11 cellular contexts compared by ENCODE assay signal in genomic region chr3:171790898-171791694, GRCh38. TPM values are rescaled to one million over a fixed set of nuclear protein-coding genes. Genes with fewer than 3 reads are reported as not detected.
DNase-seq lines count a peak whose midpoint lies in the region; ATAC-seq and TF ChIP-seq lines count a peak whose summit lies in the region.
"Had no signal": no experiment of that assay in that cellular context is flagged by ENCODE, and none has a peak within 500 bp of the region (broad histone marks: within the 10 kb centered on the region; RNA-seq: fewer than 3 reads in every experiment).

No MANE protein-coding gene starts in this region.

- TF ChIP-seq CTCF in PC-3 (conservative IDR thresholded peaks at IDR 0.05; ENCODE audit: low read depth, low read length) (no peak), neural cell (IDR thresholded peaks at IDR 0.05; ENCODE audit: poor library complexity, severe bottlenecking) (no peak)

- H3F3A ChIP-seq in PC-3 (ENCODE audit: low read length, unreplicated experiment) (no peaks in the 10 kb centered on the region), neural cell (ENCODE audit: insufficient read depth, low read length, poor library complexity, severe bottlenecking) (no peaks in the 10 kb centered on the region)

- H3K4me1 ChIP-seq in BLaER1 (peaks cover 61% of the 10 kb centered on the region), PC-3 (ENCODE audit: insufficient read depth, low read length) (peaks cover 48% of the 10 kb centered on the region)

- H3K9ac ChIP-seq in BLaER1 (no peak overlapping the region), PC-3 (ENCODE audit: low read length) (peak overlapping the region; percentile 70), neural cell (ENCODE audit: low read length) (no peak overlapping the region)

- H3K36me3 ChIP-seq in BLaER1 (no peaks in the 10 kb centered on the region), PC-3 (ENCODE audit: low read depth, low read length) (no peaks in the 10 kb centered on the region), neural cell (ENCODE audit: insufficient read depth, low read length) (no peaks in the 10 kb centered on the region)

- TF ChIP-seq RAD21 in neural cell (conservative IDR thresholded peaks at IDR 0.05): no peak

- H3K79me2 ChIP-seq in PC-3 (ENCODE audit: low read length) (no peaks in the 10 kb centered on the region), neural cell (replicated peaks; ENCODE audit: insufficient read depth, low read length) (no peaks in the 10 kb centered on the region)

- intact Hi-C loops in PC-3 (cut with micrococcal nuclease): no loop called here

- H3K9me3 ChIP-seq in BLaER1 (peaks cover 7% of the 10 kb centered on the region), PC-3 (ENCODE audit: low read length) (no peaks in the 10 kb centered on the region), neural cell (ENCODE audit: low read length) (no peaks in the 10 kb centered on the region)

- POLR2A ChIA-PET in PC-3 (lab: Charles Lee; ENCODE audit: unreplicated experiment): interaction anchor here (0.9 to 1.0 kb wide), 2 partner anchors 19 to 20 kb away, joined by 5 to 12 read pairs; partner anchors contain the start of gene PLD1

- H3K4me2 ChIP-seq in BLaER1 (peak overlapping the region; percentile 80), PC-3 (ENCODE audit: low read length) (peak overlapping the region; percentile 16; the same call in 1 of the 2 replicates), neural cell (ENCODE audit: low read length) (no peak overlapping the region)

- CTCF ChIA-PET in PC-3 (lab: Charles Lee): no interaction called here

- DNase-seq in PC-3 (no peak), epithelial cell of prostate (ENCODE audit: low read depth, low spot score) (no peak), NOMO-1 (lab: John Stamatoyannopoulos, UW; ENCODE audit: unreplicated experiment in 2 of 2) (no peak), DMS79 (lab: John Stamatoyannopoulos, UW) (no peak), kidney tubule cell (ENCODE audit: low spot score) (no peak), DMS153 treated with DMSO at 0.1 percent for 48 hours (lab: John Stamatoyannopoulos, UW; ENCODE audit: unreplicated experiment) (no peak)
- DNase-seq: NK-92 treated with Interleukin-12 subunit alpha and Interleukin-12 subunit beta, amount 100 ng/mL, for 24 hours; retina; T-helper 2 cell had no signal

- no peaks in the 10 kb centered on the region for H3K27me3 ChIP-seq in BLaER1
- H3K27me3 ChIP-seq in PC-3 (ENCODE audit: low read length): no peaks in the 10 kb centered on the region
- H3K27me3 ChIP-seq in neural cell (ENCODE audit: insufficient read depth, low read depth, low read length): no peaks in the 10 kb centered on the region

- peak; percentile 1; the same call in 1 of the 2 replicates for ATAC-seq in PC-3

- TSS peak; percentile 39 for BruUV-seq in PC-3 (replicated peaks; lab: Mats Ljungman, UMichigan)

- no peak overlapping the region for H3K4me3 ChIP-seq in BLaER1
- no peak overlapping the region for H3K4me3 ChIP-seq in PC-3 (ENCODE audit: low read length)
- no peak overlapping the region for H3K4me3 ChIP-seq in neural cell (ENCODE audit: low read length)

- peak overlapping the region; percentile 7; the same call in 1 of the 2 replicates for H3K27ac ChIP-seq in BLaER1
- peak overlapping the region; percentile 90 for H3K27ac ChIP-seq in PC-3 (ENCODE audit: low read length)
- peak overlapping the region; percentile 77 for H3K27ac ChIP-seq in epithelial cell of prostate
- H3K27ac ChIP-seq in neural cell (ENCODE audit: low read length): peak overlapping the region; percentile 40

- H3K9me2 ChIP-seq in PC-3 (replicated peaks; ENCODE audit: low read length) (no peaks in the 10 kb centered on the region), neural cell (ENCODE audit: insufficient read depth, low read length) (no peaks in the 10 kb centered on the region)

- peak; percentile 81 for TF ChIP-seq EP300 in neural cell (conservative IDR thresholded peaks at IDR 0.05; ENCODE audit: poor library complexity, severe bottlenecking)

- H4K20me1 ChIP-seq in BLaER1 (no peaks in the 10 kb centered on the region), PC-3 (ENCODE audit: low read length) (no peaks in the 10 kb centered on the region), neural cell (ENCODE audit: insufficient read depth) (no peaks in the 10 kb centered on the region)

- H2AFZ ChIP-seq in PC-3 (ENCODE audit: low read length): no peak overlapping the region
- H2AFZ ChIP-seq in neural cell (ENCODE audit: low read depth, low read length): no peak overlapping the region

TF ChIP-seq in neural cell, 6 proteins besides CTCF, POLR2A, EP300 and RAD21:
- TF ChIP-seq MXI1 (conservative IDR thresholded peaks at IDR 0.05; ENCODE audit: poor library complexity, severe bottlenecking) (no peak), SMC3 (conservative IDR thresholded peaks at IDR 0.05; ENCODE audit: poor library complexity) (no peak), POLR2AphosphoS5 (IDR thresholded peaks at IDR 0.05) (peak; percentile 52), EZH2 (IDR thresholded peaks at IDR 0.05; ENCODE audit: borderline replicate concordance, insufficient read depth, low read length, poor library complexity, severe bottlenecking) (no peak), TAF1 (IDR thresholded peaks at IDR 0.05; ENCODE audit: low read depth) (no peak)
- TF ChIP-seq, protein P1, sequence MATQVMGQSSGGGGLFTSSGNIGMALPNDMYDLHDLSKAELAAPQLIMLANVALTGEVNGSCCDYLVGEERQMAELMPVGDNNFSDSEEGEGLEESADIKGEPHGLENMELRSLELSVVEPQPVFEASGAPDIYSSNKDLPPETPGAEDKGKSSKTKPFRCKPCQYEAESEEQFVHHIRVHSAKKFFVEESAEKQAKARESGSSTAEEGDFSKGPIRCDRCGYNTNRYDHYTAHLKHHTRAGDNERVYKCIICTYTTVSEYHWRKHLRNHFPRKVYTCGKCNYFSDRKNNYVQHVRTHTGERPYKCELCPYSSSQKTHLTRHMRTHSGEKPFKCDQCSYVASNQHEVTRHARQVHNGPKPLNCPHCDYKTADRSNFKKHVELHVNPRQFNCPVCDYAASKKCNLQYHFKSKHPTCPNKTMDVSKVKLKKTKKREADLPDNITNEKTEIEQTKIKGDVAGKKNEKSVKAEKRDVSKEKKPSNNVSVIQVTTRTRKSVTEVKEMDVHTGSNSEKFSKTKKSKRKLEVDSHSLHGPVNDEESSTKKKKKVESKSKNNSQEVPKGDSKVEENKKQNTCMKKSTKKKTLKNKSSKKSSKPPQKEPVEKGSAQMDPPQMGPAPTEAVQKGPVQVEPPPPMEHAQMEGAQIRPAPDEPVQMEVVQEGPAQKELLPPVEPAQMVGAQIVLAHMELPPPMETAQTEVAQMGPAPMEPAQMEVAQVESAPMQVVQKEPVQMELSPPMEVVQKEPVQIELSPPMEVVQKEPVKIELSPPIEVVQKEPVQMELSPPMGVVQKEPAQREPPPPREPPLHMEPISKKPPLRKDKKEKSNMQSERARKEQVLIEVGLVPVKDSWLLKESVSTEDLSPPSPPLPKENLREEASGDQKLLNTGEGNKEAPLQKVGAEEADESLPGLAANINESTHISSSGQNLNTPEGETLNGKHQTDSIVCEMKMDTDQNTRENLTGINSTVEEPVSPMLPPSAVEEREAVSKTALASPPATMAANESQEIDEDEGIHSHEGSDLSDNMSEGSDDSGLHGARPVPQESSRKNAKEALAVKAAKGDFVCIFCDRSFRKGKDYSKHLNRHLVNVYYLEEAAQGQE (IDR thresholded peaks at IDR 0.05; ENCODE audit: borderline replicate concordance): peak; percentile 64

RNA-seq across cellular contexts. Expression of gene PLD1, which starts 19.2 kb away (rescaled TPM):
- total RNA-seq in PC-3 (2014; rRNA removed): 7.3 and 8.3 TPM in 2 replicates
- polyA plus RNA-seq in neural cell: 0.06 TPM in 1 of 2 replicates, not detected in the other
- polyA minus RNA-seq in neural cell: 0.24 TPM in 1 of 2 replicates, not detected in the other

RNA-seq across cellular contexts. Expression of gene TMEM212, which starts 52.1 kb away (rescaled TPM):
- total RNA-seq in PC-3 (2014; rRNA removed): not detected in 2 replicates
- not detected in 2 replicates for polyA plus RNA-seq in neural cell
- polyA minus RNA-seq in neural cell: not detected in 2 replicates

Comparison
In these comparisons a context has a peak if more than half of its experiments do, and no peak if none do; other contexts are left out.
1. H3K27ac ChIP-seq: peak in every context shown above with its lines; median percentile 90 in PC-3; 77 in epithelial cell of prostate; 40 in neural cell; 7 in BLaER1.